In the genomic region with DNA sequence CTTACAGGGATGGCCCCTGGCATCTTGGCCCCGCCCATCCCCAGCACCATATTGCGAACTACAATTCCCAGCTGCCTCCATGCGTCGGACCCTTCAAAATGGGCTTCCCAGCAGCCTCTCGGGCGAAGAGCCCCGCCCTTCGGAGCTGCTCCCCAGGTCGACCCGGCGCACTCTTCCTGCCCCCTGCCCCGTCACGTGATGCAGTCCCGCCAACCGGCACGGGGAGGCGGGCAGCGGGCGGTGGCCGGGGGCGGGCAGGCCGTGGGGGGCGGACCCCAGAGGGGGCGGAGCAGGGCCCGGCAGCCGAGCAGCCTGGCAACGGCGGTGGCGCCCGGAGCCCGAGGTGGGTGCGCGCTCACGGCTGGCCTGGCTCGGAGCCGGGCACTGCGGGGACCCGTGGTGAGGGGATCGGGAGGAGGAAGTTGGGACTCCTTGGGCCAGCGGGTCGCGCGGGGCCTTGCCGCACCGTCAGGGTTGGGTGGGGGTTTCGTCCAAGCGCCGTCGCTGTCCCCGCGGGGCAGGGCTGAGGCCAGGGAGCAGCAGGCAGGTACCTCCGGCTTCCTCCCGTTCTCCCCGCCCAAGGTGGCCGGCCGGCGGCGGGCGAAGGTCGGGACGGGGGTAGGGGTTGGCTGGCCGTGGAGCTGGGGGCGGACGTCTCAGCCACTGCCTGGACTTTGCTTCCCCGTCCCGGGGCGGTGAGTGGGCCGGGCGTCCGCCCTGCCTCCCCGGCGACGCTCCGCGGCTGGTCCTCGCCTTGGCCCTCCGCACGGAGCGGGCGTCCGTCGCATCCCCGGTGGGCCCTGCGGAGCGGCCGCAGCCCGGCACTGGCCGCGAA, we compare ENCODE assay signal across 8 cellular contexts. TPM values are rescaled to one million over a fixed set of nuclear protein-coding genes. Genes with fewer than 3 reads are reported as not detected.
DNase-seq lines count a peak whose midpoint lies in the region; ATAC-seq and TF ChIP-seq lines count a peak whose summit lies in the region.

Gene MTM1, plus strand, starts transcription at position 302 of the 835 bp plus-strand sequence. CDS start 23,994 bp downstream, outside the sequence.

- H3K27ac ChIP-seq in PC-3 (ENCODE audit: low read length) (peak within 1 kb of the TSS; percentile 11; the same call in 1 of the 2 replicates), epithelial cell of prostate (peak within 1 kb of the TSS; percentile 64)

- no peaks in the 10 kb centered on the region for H3K36me3 ChIP-seq in PC-3 (ENCODE audit: low read depth, low read length)

- peak within 1 kb of the TSS; percentile 89 for H3K4me2 ChIP-seq in PC-3 (ENCODE audit: low read length)

- DNase-seq in DMS153 treated with DMSO at 0.1 percent for 48 hours (lab: John Stamatoyannopoulos, UW; ENCODE audit: unreplicated experiment): peak; percentile 90
- DNase-seq in Jurkat, Clone E6-1 (ENCODE audit: low read depth, low spot score): peak; percentile 90
- DNase-seq in PC-3: peak; percentile 96
- DNase-seq in activated T-cell treated with anti-CD3 and anti-CD28 coated beads for 48 hours (ENCODE audit: low read depth): peak; percentile 88
- peak; percentile 69 for DNase-seq in epithelial cell of prostate (ENCODE audit: low read depth, low spot score)
- DNase-seq in stimulated activated CD8-positive, alpha-beta memory T cell treated with anti-CD3 and anti-CD28 coated beads, Interleukin-2, amount 100 ng/mL, for 48 hours (ENCODE audit: low read depth in 2 of 2): peak; percentile 80 to 83

- no peaks in the 10 kb centered on the region for H3K27me3 ChIP-seq in PC-3 (ENCODE audit: low read length)
- H3K27me3 ChIP-seq in mononuclear cell (ENCODE audit: insufficient read depth, low read length): no peaks in the 10 kb centered on the region

- no TSS peak for BruUV-seq in PC-3 (replicated peaks; lab: Mats Ljungman, UMichigan)

- CTCF ChIA-PET in PC-3 (lab: Charles Lee): no interaction called here

- peak within 1 kb of the TSS; percentile 87 for H2AFZ ChIP-seq in PC-3 (ENCODE audit: low read length)

- peak within 1 kb of the TSS; percentile 62 for H3K4me3 ChIP-seq in Jurkat, Clone E6-1 (ENCODE audit: low read length)
- peak within 1 kb of the TSS; percentile 83 for H3K4me3 ChIP-seq in PC-3 (ENCODE audit: low read length)
- peak within 1 kb of the TSS; percentile 61 for H3K4me3 ChIP-seq in mononuclear cell (ENCODE audit: low read length)

- ATAC-seq in GM21717 (IDR thresholded peaks at IDR 0.05; ENCODE audit: unreplicated experiment) (peak; percentile 94), PC-3 (peak; percentile 85)

- intact Hi-C loops in PC-3 (cut with micrococcal nuclease): loop anchor here (5.0 kb wide), 1 partner anchor 201 kb away; no protein-coding TSS in a partner anchor

- H3K79me2 ChIP-seq in PC-3 (ENCODE audit: low read length): peaks cover 49% of the 10 kb centered on the region

- H4K20me1 ChIP-seq in PC-3 (ENCODE audit: low read length): no peaks in the 10 kb centered on the region

- H3K9ac ChIP-seq in PC-3 (ENCODE audit: low read length): peak within 1 kb of the TSS; percentile 70

- H3K9me2 ChIP-seq in PC-3 (replicated peaks; ENCODE audit: low read length): no peaks in the 10 kb centered on the region

- H3F3A ChIP-seq in PC-3 (ENCODE audit: low read length, unreplicated experiment): no peaks in the 10 kb centered on the region

- no peak for TF ChIP-seq CTCF in PC-3 (conservative IDR thresholded peaks at IDR 0.05; ENCODE audit: low read depth, low read length)

- no peaks in the 10 kb centered on the region for H3K9me3 ChIP-seq in PC-3 (ENCODE audit: low read length)
- no peaks in the 10 kb centered on the region for H3K9me3 ChIP-seq in mononuclear cell (ENCODE audit: low read depth, low read length)

- H3K4me1 ChIP-seq in PC-3 (ENCODE audit: insufficient read depth, low read length): peaks cover 42% of the 10 kb centered on the region
- H3K4me1 ChIP-seq in mononuclear cell (ENCODE audit: insufficient read depth, low read length): peaks cover 43% of the 10 kb centered on the region

- POLR2A ChIA-PET in PC-3 (lab: Charles Lee; ENCODE audit: unreplicated experiment): interaction anchor here (0.6 to 0.7 kb wide), 2 partner anchors 107 to 187 kb away, joined by 3 read pairs; no protein-coding TSS in a partner anchor

RNA-seq across cellular contexts. Expression of gene MTM1, which starts in this region (rescaled TPM):
- polyA plus RNA-seq in Jurkat, Clone E6-1 (2012; ENCODE audit: insufficient read depth, insufficient read length): 12.4 TPM
- 5.5 and 13.7 TPM in 2 replicates for total RNA-seq in PC-3 (2014; rRNA removed)
- total RNA-seq in mononuclear cell: 21.8 TPM

Comparison
In these comparisons a context has a peak if more than half of its experiments do, and no peak if none do; other contexts are left out.
1. Peak in every context shown above with its lines: DNase-seq, ATAC-seq, H3K4me3 ChIP-seq and H3K27ac ChIP-seq.